In genomic region chr6:73580247-73581149, GRCh38 we compare ENCODE assay signal across 8 cellular contexts. TPM values are rescaled to one million over a fixed set of nuclear protein-coding genes. Genes with fewer than 3 reads are reported as not detected.
DNase-seq lines count a peak whose midpoint lies in the region; ATAC-seq, FAIRE-seq and TF ChIP-seq lines count a peak whose summit lies in the region.

No MANE protein-coding gene starts in this region.

- H3K9me3 ChIP-seq in mucosa of rectum (ENCODE audit: control insufficient read depth in 2 of 2, low read length in 2 of 2): no peaks in the 10 kb centered on the region

- DNase-seq in GM12891 (ENCODE audit: insufficient read length, low spot score) (no peak), NOMO-1 treated with DMSO at 0.1 percent for 48 hours (lab: John Stamatoyannopoulos, UW; ENCODE audit: unreplicated experiment) (peak; percentile 88), epithelial cell of prostate (ENCODE audit: low read depth, low spot score) (peak; percentile 82), NCI-H510A treated with DMSO at 0.1 percent for 48 hours (lab: John Stamatoyannopoulos, UW) (no peak)
- DNase-seq in activated CD8-positive, alpha-beta memory T cell treated with anti-CD3 and anti-CD28 coated beads, Interleukin-2, amount 50 U/mL, for 24 hours (ENCODE audit: extremely low read depth): peak; percentile 35
- DNase-seq in stimulated activated CD8-positive, alpha-beta memory T cell treated with anti-CD3 and anti-CD28 coated beads, Interleukin-4, amount 100 ng/mL, for 24 hours (ENCODE audit: low read depth): peak; percentile 69

- H3K27ac ChIP-seq in epithelial cell of prostate (peak overlapping the region; percentile 98), mucosa of rectum (ENCODE audit: low read depth in 2 of 2, low read length in 2 of 2) (peak overlapping the region; percentile 79 to 86)

- ATAC-seq in HG02759 (IDR thresholded peaks at IDR 0.05; ENCODE audit: unreplicated experiment): peak; percentile 88

- TF ChIP-seq POLR2A in GM12891 (IDR thresholded peaks at IDR 0.05; ENCODE audit: low read depth, low read length): 0 out of 2 replicates have a peak, but pooled peaks have one; percentile 43

- H3K4me1 ChIP-seq in mucosa of rectum (ENCODE audit: control insufficient read depth in 2 of 2, insufficient read depth in 2 of 2, low read length in 2 of 2): peaks cover 7 to 15% of the 10 kb centered on the region in 2 donors

- H3K36me3 ChIP-seq in mucosa of rectum (ENCODE audit: control insufficient read depth in 2 of 2, insufficient read depth in 2 of 2, low read length in 2 of 2): no peaks in the 10 kb centered on the region

- no peaks in the 10 kb centered on the region for H3K27me3 ChIP-seq in mucosa of rectum (ENCODE audit: control insufficient read depth in 2 of 2, insufficient read depth in 2 of 2, low read length in 2 of 2)

- peak overlapping the region; percentile 38 to 66 for H3K4me3 ChIP-seq in mucosa of rectum (ENCODE audit: low read length in 2 of 2)

- peak overlapping the region; percentile 38 to 66 for H3K9ac ChIP-seq in mucosa of rectum (ENCODE audit: low read depth in 1 of 2, low read length in 2 of 2)

- peak; percentile 51 for FAIRE-seq in GM12891 (lab: Jason Lieb, UNC)

TF ChIP-seq in GM12891, 5 proteins besides CTCF, POLR2A, EP300 and RAD21:
- TF ChIP-seq PAX5 (IDR thresholded peaks at IDR 0.05; ENCODE audit: insufficient read depth, low read length, severe bottlenecking) (no peak), POLR2AphosphoS5 (IDR thresholded peaks at IDR 0.05; ENCODE audit: low read depth, low read length) (0 out of 2 replicates have a peak, but pooled peaks have one; percentile 21), POU2F2 (IDR thresholded peaks at IDR 0.05; ENCODE audit: low read depth, low read length) (no peak), TAF1 (IDR thresholded peaks at IDR 0.05; ENCODE audit: low read depth, low read length) (peak; percentile 20; the same call in 1 of the 2 replicates)

RNA-seq across cellular contexts. Expression of gene EEF1A1, which starts 59.7 kb away (rescaled TPM):
- polyA plus RNA-seq in GM12891 (2012; ENCODE audit: low read depth, missing spikeins): 18,401 TPM

Comparison
In these comparisons a context has a peak if more than half of its experiments do, and no peak if none do; other contexts are left out.
1. DNase-seq: peak in NOMO-1 treated with DMSO at 0.1 percent for 48 hours (single experiment), activated CD8-positive, alpha-beta memory T cell treated with anti-CD3 and anti-CD28 coated beads, Interleukin-2, amount 50 U/mL, for 24 hours (single experiment), epithelial cell of prostate (single experiment) and stimulated activated CD8-positive, alpha-beta memory T cell treated with anti-CD3 and anti-CD28 coated beads, Interleukin-4, amount 100 ng/mL, for 24 hours (single experiment); none in GM12891 (single experiment) and NCI-H510A treated with DMSO at 0.1 percent for 48 hours (single experiment).